In genomic region chr5:56511442-56511841, GRCh38 we compare ENCODE assay signal across 19 cellular contexts.
"Had no signal": no experiment of that assay in that cellular context is flagged by ENCODE, and none has a peak within 500 bp of the region (broad histone marks: within the 10 kb centered on the region; RNA-seq: fewer than 3 reads in every experiment).

No MANE protein-coding gene starts in this region.

- DNase-seq: dermis blood vessel endothelial cell; dorsolateral prefrontal cortex; effector CD4-positive, alpha-beta T cell; effector memory CD4-positive, alpha-beta T cell; foreskin keratinocyte; heart left ventricle; hippocampal formation; kidney; kidney glomerular epithelial cell; left colon; left ventricle myocardium superior; lower lobe of right lung; mesendoderm; midbrain; naive thymus-derived CD4-positive, alpha-beta T cell had no signal

- H3K27me3 ChIP-seq: esophagus muscularis mucosa, foreskin keratinocyte, gastroesophageal sphincter, heart left ventricle had no signal

- H3K4me3 ChIP-seq: coronary artery, dorsolateral prefrontal cortex, esophagus muscularis mucosa, gastroesophageal sphincter, heart left ventricle, lower lobe of right lung had no signal

- H3K4me1 ChIP-seq: lower lobe of right lung had no signal

- H3K36me3 ChIP-seq: esophagus muscularis mucosa, gastroesophageal sphincter, heart left ventricle, lower lobe of right lung had no signal

- ATAC-seq: foreskin keratinocyte; left colon; left lobe of liver; lower lobe of right lung; naive thymus-derived CD4-positive, alpha-beta T cell had no signal

- H3K9me3 ChIP-seq: esophagus muscularis mucosa, gastroesophageal sphincter, heart left ventricle, lower lobe of right lung had no signal

- H3K27ac ChIP-seq: coronary artery, dorsolateral prefrontal cortex, esophagus muscularis mucosa, foreskin keratinocyte, gastroesophageal sphincter, lower lobe of right lung had no signal
